Comparison of ENCODE assay signal across 18 cellular contexts in the genomic region with DNA sequence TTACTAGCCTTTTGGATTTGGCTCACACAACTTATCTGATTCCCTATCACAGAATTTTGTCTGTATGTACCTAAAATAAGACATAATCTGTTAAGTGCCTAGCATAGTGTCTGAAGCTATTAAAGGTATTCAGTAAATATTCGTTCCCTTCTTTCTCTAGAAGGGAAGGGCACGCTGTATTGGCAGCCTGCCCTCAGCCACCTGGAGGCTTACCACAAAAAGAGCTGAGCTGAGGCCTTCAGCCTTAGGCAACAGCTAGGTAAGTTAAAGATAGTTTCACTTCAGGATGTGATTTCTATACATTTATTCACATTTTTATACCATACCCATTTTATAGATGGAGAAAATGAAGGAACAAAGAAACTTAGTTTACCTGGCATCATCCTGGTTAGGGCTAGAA.
"Had no signal": no experiment of that assay in that cellular context is flagged by ENCODE, and none has a peak within 500 bp of the region (broad histone marks: within the 10 kb centered on the region; RNA-seq: fewer than 3 reads in every experiment).

No MANE protein-coding gene starts in this region.

- H3K27me3 ChIP-seq: MG63 had no signal

- H3K4me2 ChIP-seq: SK-N-SH had no signal

- H3K9me3 ChIP-seq: MG63, SK-N-SH had no signal

- DNase-seq: Karpas-422, KG1, MG63, NCI-H1105, NCI-H1417, NCI-H1436 treated with DMSO at 0.1 percent for 48 hours, NCI-H1694 treated with DMSO at 0.1 percent for 48 hours, NCI-H1930, NCI-H2081, NCI-H2107, NCI-H2227 treated with DMSO at 0.1 percent for 48 hours, NCI-H524, NCI-H774, SHP77, SK-N-SH, SW 1271, T-cell had no signal

- H3K4me3 ChIP-seq: MG63 had no signal

- ATAC-seq: T-cell had no signal

- H3K9ac ChIP-seq: SK-N-SH had no signal

- H3K27ac ChIP-seq: RWPE1 had no signal

- H3K36me3 ChIP-seq: MG63 had no signal
